Comparison of ENCODE assay signal across 28 cellular contexts in genomic region chr18:48155856-48156255, GRCh38.
"Had no signal": no experiment of that assay in that cellular context is flagged by ENCODE, and none has a peak within 500 bp of the region (broad histone marks: within the 10 kb centered on the region; RNA-seq: fewer than 3 reads in every experiment).

No MANE protein-coding gene starts in this region.

- H3K4me1 Mint-ChIP-seq: activated CD4-positive, alpha-beta T cell treated with anti-CD3 and anti-CD28 coated beads, Interleukin-2, amount 10 ng/mL, durations not matched to agents 7 days and 5 days had no signal

- H3K4me3 Mint-ChIP-seq: activated CD4-positive, alpha-beta T cell treated with anti-CD3 and anti-CD28 coated beads, Interleukin-2, amount 10 ng/mL, durations not matched to agents 7 days and 5 days; activated CD8-positive, alpha-beta T cell treated with anti-CD3 and anti-CD28 coated beads for 36 hours; activated naive CD4-positive, alpha-beta T cell treated with anti-CD3 and anti-CD28 coated beads, Interleukin-2, amount 50 U/mL, for 24 hours; activated T-cell treated with anti-CD3 and anti-CD28 coated beads, Interleukin-2, amount 50 U/mL, for 4 hours; mesothelial cell of epicardium; naive thymus-derived CD4-positive, alpha-beta T cell; T-helper 17 cell had no signal

- H3K27me3 ChIP-seq: cardiac muscle cell, colonic mucosa, gastroesophageal sphincter, hepatocyte, pancreas, right atrium auricular region, testis, transverse colon had no signal

- FAIRE-seq: endometrium, pancreas had no signal

- H3K79me2 ChIP-seq: hepatocyte had no signal

- H3K27ac ChIP-seq: cardiac muscle cell, colonic mucosa, hepatocyte, pancreas, psoas muscle, right atrium auricular region, testis, transverse colon had no signal

- H3K27ac Mint-ChIP-seq: activated CD4-positive, alpha-beta T cell treated with anti-CD3 and anti-CD28 coated beads, Interleukin-2, amount 10 ng/mL, durations not matched to agents 7 days and 5 days; activated CD8-positive, alpha-beta T cell treated with anti-CD3 and anti-CD28 coated beads for 36 hours; activated naive CD4-positive, alpha-beta T cell treated with anti-CD3 and anti-CD28 coated beads, Interleukin-2, amount 50 U/mL, for 24 hours; activated T-helper 2 cell treated with anti-CD3 and anti-CD28 coated beads, Interferon-gamma antibody, Interleukin-2, Interleukin-4, amounts not matched to agents 10 μg/mL and 5 μg/mL and 100 μg/mL, durations not matched to agents 14 hours and 24 hours and 36 hours; mesothelial cell of epicardium; naive thymus-derived CD4-positive, alpha-beta T cell; T-helper 17 cell had no signal

- H2AFZ ChIP-seq: hepatocyte had no signal

- H3K9me3 Mint-ChIP-seq: activated CD4-positive, alpha-beta T cell treated with anti-CD3 and anti-CD28 coated beads, Interleukin-2, amount 10 ng/mL, durations not matched to agents 7 days and 5 days; activated CD8-positive, alpha-beta T cell treated with anti-CD3 and anti-CD28 coated beads for 36 hours; activated naive CD4-positive, alpha-beta T cell treated with anti-CD3 and anti-CD28 coated beads, Interleukin-2, amount 50 U/mL, for 24 hours; activated T-cell treated with anti-CD3 and anti-CD28 coated beads, Interleukin-2, amount 50 U/mL, for 4 hours; activated T-helper 2 cell treated with anti-CD3 and anti-CD28 coated beads, Interferon-gamma antibody, Interleukin-2, Interleukin-4, amounts not matched to agents 10 μg/mL and 5 μg/mL and 100 μg/mL, durations not matched to agents 14 hours and 24 hours and 36 hours; mesothelial cell of epicardium; naive thymus-derived CD4-positive, alpha-beta T cell had no signal

- H3K4me3 ChIP-seq: cardiac muscle cell, colonic mucosa, gastroesophageal sphincter, hepatocyte, pancreas, psoas muscle, right atrium auricular region, testis, transverse colon had no signal

- DNase-seq: activated CD4-positive, alpha-beta T cell treated with anti-CD3 and anti-CD28 coated beads, Interleukin-2, amount 10 ng/mL, durations not matched to agents 7 days and 5 days; activated CD4-positive, CD25-positive, alpha-beta regulatory T cell treated with anti-CD3 and anti-CD28 coated beads, Interleukin-2, amount 50 U/mL, for 72 hours; activated CD8-positive, alpha-beta T cell treated with anti-CD3 and anti-CD28 coated beads for 36 hours; activated T-cell treated with anti-CD3 and anti-CD28 coated beads, Interleukin-2, amount 50 U/mL, for 4 hours; anterior cingulate cortex; cerebellar nuclear complex; colonic mucosa; effector CD8-positive, alpha-beta T cell; islet precursor cell; left cardiac atrium; naive thymus-derived CD4-positive, alpha-beta T cell; nucleus accumbens; pancreas; psoas muscle; stimulated activated naive CD8-positive, alpha-beta T cell treated with anti-CD3 and anti-CD28 coated beads, Interleukin-15, Interleukin-2, amounts not matched to agents 100 U/mL and 50 U/mL, for 24 hours; SW 1271; T-helper 17 cell; T1000; transverse colon had no signal

- H3K36me3 ChIP-seq: cardiac muscle cell, colonic mucosa, gastroesophageal sphincter, pancreas, right atrium auricular region, transverse colon had no signal

- H3K4me1 ChIP-seq: colonic mucosa, pancreas, psoas muscle had no signal

- H3K4me2 ChIP-seq: hepatocyte had no signal

- H3K36me3 Mint-ChIP-seq: activated naive CD4-positive, alpha-beta T cell treated with anti-CD3 and anti-CD28 coated beads, Interleukin-2, amount 50 U/mL, for 24 hours; mesothelial cell of epicardium; naive thymus-derived CD4-positive, alpha-beta T cell had no signal

- H3K9me3 ChIP-seq: colonic mucosa, gastroesophageal sphincter, pancreas, psoas muscle, right atrium auricular region, testis, transverse colon had no signal
